20 cellular contexts compared by ENCODE assay signal in the genomic region with DNA sequence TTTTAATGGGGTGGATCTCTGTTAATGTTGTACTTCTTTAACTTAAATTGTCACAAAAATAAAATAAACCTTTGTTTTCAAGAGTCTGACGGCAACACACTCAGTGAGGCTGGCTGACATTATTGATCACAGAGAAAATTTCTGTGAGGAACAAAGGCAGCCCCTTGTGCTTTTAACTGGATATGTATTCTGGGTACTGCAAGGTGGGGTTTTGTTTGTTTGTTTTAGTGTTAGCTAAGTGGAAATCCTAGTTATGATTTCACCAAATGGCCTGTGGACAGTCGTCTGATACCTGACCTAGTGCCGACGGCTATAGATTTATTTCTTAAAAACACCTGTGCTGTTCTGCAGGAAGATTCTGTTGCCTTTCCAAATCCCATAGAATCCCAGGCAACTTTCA.
"Had no signal": no experiment of that assay in that cellular context is flagged by ENCODE, and none has a peak within 500 bp of the region (broad histone marks: within the 10 kb centered on the region; RNA-seq: fewer than 3 reads in every experiment).

No MANE protein-coding gene starts in this region.

- H3K27me3 ChIP-seq: esophagus squamous epithelium, foreskin keratinocyte, hepatocyte, neutrophil, suprapubic skin, thyroid gland had no signal

- DNase-seq: effector memory CD8-positive, alpha-beta T cell; esophagus squamous epithelium; foreskin keratinocyte; head of caudate nucleus; left colon; left ventricle myocardium superior; mesenchymal stem cell; midbrain; naive B cell; small intestine; stimulated activated CD4-positive, alpha-beta T cell treated with anti-CD3 and anti-CD28 coated beads, Interleukin-12 subunit alpha, Interleukin-12 subunit beta, amount 100 ng/mL, for 4 hours; stimulated activated CD4-positive, alpha-beta T cell treated with anti-CD3 and anti-CD28 coated beads, Interleukin-2, amount 100 ng/mL, for 48 hours; stimulated activated CD8-positive, alpha-beta memory T cell treated with anti-CD3 and anti-CD28 coated beads, Interleukin-4, amount 100 ng/mL, for 48 hours; stimulated activated naive CD8-positive, alpha-beta T cell treated with anti-CD3 and anti-CD28 coated beads, Interleukin-15, Interleukin-2, amounts not matched to agents 100 U/mL and 50 U/mL, for 24 hours; thyroid gland had no signal

- H3K36me3 ChIP-seq: esophagus squamous epithelium, neutrophil, suprapubic skin, thyroid gland had no signal

- H3K4me2 ChIP-seq: hepatocyte had no signal

- H3K27ac ChIP-seq: esophagus squamous epithelium, foreskin keratinocyte, hepatocyte, neutrophil, suprapubic skin, thyroid gland had no signal

- ATAC-seq: effector memory CD8-positive, alpha-beta T cell; foreskin keratinocyte; left colon; left ventricle myocardium superior; stimulated activated effector memory CD8-positive, alpha-beta T cell treated with anti-CD3 and anti-CD28 coated beads, Interleukin-12 subunit alpha, Interleukin-12 subunit beta, amount 100 ng/mL, for 72 hours; stimulated activated naive CD8-positive, alpha-beta T cell treated with anti-CD3 and anti-CD28 coated beads, Interleukin-15, Interleukin-2, amounts not matched to agents 100 U/mL and 50 U/mL, for 24 hours had no signal

- H3K4me1 ChIP-seq: esophagus squamous epithelium, foreskin keratinocyte, suprapubic skin, thyroid gland had no signal

- H3K9me3 ChIP-seq: esophagus squamous epithelium, neutrophil, suprapubic skin, thyroid gland had no signal

- H2AFZ ChIP-seq: hepatocyte had no signal

- H3K4me3 ChIP-seq: esophagus squamous epithelium, hepatocyte, lung, suprapubic skin, thyroid gland had no signal
